Comparison of ENCODE assay signal across 20 cellular contexts in genomic region chr4:22988526-22988925, GRCh38.
A peak's percentile ranks its signal among the peaks of the same experiment; 100 is the strongest.
DNase-seq lines count a peak whose midpoint lies in the region; ATAC-seq, FAIRE-seq and TF ChIP-seq lines count a peak whose summit lies in the region.
"Had no signal": no experiment of that assay in that cellular context is flagged by ENCODE, and none has a peak within 500 bp of the region (broad histone marks: within the 10 kb centered on the region; RNA-seq: fewer than 3 reads in every experiment).

No MANE protein-coding gene starts in this region.

- TF ChIP-seq CTCF in A549 (IDR thresholded peaks at IDR 0.05) (no peak), RWPE2 (IDR thresholded peaks at IDR 0.05; ENCODE audit: poor library complexity, severe bottlenecking) (no peak), dorsolateral prefrontal cortex (IDR thresholded peaks at IDR 0.05 in 54 of 56, conservative IDR thresholded peaks at IDR 0.05 in 2 of 56; ENCODE audit: low read depth in 1 of 56, partially characterized antibody in 56 of 56) (no peak), mesothelial cell of epicardium (IDR thresholded peaks at IDR 0.05; ENCODE audit: unreplicated experiment) (no peak)

- POLR2A ChIA-PET in A549 (lab: Yijun Ruan, JAX): no interaction called here

- H3K27me3 ChIP-seq in RWPE2 (ENCODE audit: insufficient read depth, poor library complexity, severe bottlenecking): no peaks in the 10 kb centered on the region
- no peaks in the 10 kb centered on the region for H3K27me3 ChIP-seq in dorsolateral prefrontal cortex

- no peak for ATAC-seq in A549
- no peak for ATAC-seq in RWPE2 (ENCODE audit: low read depth)
- ATAC-seq in GM19324 (IDR thresholded peaks at IDR 0.05; ENCODE audit: low FRiP score, unreplicated experiment): no peak
- no peak for ATAC-seq in HG03378 (IDR thresholded peaks at IDR 0.05; ENCODE audit: unreplicated experiment)
- ATAC-seq: Panc1 had no signal

- no peaks in the 10 kb centered on the region for H3K36me3 ChIP-seq in RWPE2 (ENCODE audit: low read depth)

- no peaks in the 10 kb centered on the region for H3K4me1 Mint-ChIP-seq in mesothelial cell of epicardium
- H3K4me1 Mint-ChIP-seq: B cell, CD14-positive monocyte had no signal

- H3K9me3 ChIP-seq in A549 (peaks cover 3% of the 10 kb centered on the region; the same call in 1 of the 3 replicates), RWPE2 (ENCODE audit: severe bottlenecking) (no peaks in the 10 kb centered on the region)

- intact Hi-C loops in dorsolateral prefrontal cortex (cut with DNase I): no loop called here

- no peak for TF ChIP-seq RAD21 in A549 (conservative IDR thresholded peaks at IDR 0.05 in 1 of 2, IDR thresholded peaks at IDR 0.05 in 1 of 2)

- peak overlapping the region; percentile 44 for H3K4me2 ChIP-seq in A549

- H3K9me3 Mint-ChIP-seq in mesothelial cell of epicardium: peaks cover 16% of the 10 kb centered on the region

- DNase-seq in A549 (ENCODE audit: low read depth in 1 of 2, low spot score in 1 of 2) (no peak), RWPE2 (ENCODE audit: low spot score) (no peak), dorsolateral prefrontal cortex (peak in 1 of 10 donors; percentile 9), putamen (ENCODE audit: low spot score) (peak; percentile 18), mesothelial cell of epicardium (ENCODE audit: low spot score in 2 of 2, unreplicated experiment in 2 of 2) (no peak), occipital lobe (lab: John Stamatoyannopoulos, UW) (no peak)
- DNase-seq: DMS53; GDM1; H7; Karpas-422; NCI-H1694; NCI-H2081; NCI-H510A; NK-92 treated with Interleukin-12 subunit alpha and Interleukin-12 subunit beta, amount 100 ng/mL, for 24 hours had no signal

- no peaks in the 10 kb centered on the region for H3K27me3 Mint-ChIP-seq in mesothelial cell of epicardium (ENCODE audit: low read depth)
- H3K27me3 Mint-ChIP-seq: B cell had no signal

- TF ChIP-seq EP300 in A549 (IDR thresholded peaks at IDR 0.05): no peak

- H3K27ac ChIP-seq in A549 (peak overlapping the region in 1 of 2 experiments; percentile 30; a peak in 2 of 6 replicates), RWPE2 (ENCODE audit: poor library complexity, severe bottlenecking) (peak overlapping the region; percentile 19), dorsolateral prefrontal cortex (peak overlapping the region in 40 of 59 donors; percentile 8 to 85 (median 59))
- H3K27ac ChIP-seq: 22Rv1 had no signal

- no peaks in the 10 kb centered on the region for H3K36me3 Mint-ChIP-seq in mesothelial cell of epicardium
- H3K36me3 Mint-ChIP-seq: CD14-positive monocyte had no signal

- no peak for FAIRE-seq in A549 (lab: Jason Lieb, UNC)

- CTCF ChIA-PET in A549 (lab: Yijun Ruan, JAX): no interaction called here

- H3K4me3 Mint-ChIP-seq in mesothelial cell of epicardium: no peak overlapping the region
- H3K4me3 Mint-ChIP-seq: B cell, CD14-positive monocyte had no signal

- no peak overlapping the region for H3K27ac Mint-ChIP-seq in mesothelial cell of epicardium
- H3K27ac Mint-ChIP-seq: B cell, CD14-positive monocyte had no signal

- peaks cover 16% of the 10 kb centered on the region for H3K4me1 ChIP-seq in A549
- H3K4me1 ChIP-seq in RWPE2 (ENCODE audit: insufficient read depth, poor library complexity, severe bottlenecking): peaks cover 11% of the 10 kb centered on the region

- H3K4me3 ChIP-seq in A549 (no peak overlapping the region), RWPE2 (ENCODE audit: severe bottlenecking) (no peak overlapping the region), dorsolateral prefrontal cortex (no peak overlapping the region)

- TF ChIP-seq POLR2A in A549 (IDR thresholded peaks at IDR 0.05; ENCODE audit: low read length): no peak

TF ChIP-seq in A549, 52 proteins besides CTCF, POLR2A, EP300 and RAD21:
- TF ChIP-seq RNF2 (IDR thresholded peaks at IDR 0.05; ENCODE audit: borderline replicate concordance, low read depth): no peak
- no peak for TF ChIP-seq KDM5A (IDR thresholded peaks at IDR 0.05)
- TF ChIP-seq BCL3 (IDR thresholded peaks at IDR 0.05): no peak
- TF ChIP-seq ELK1 (IDR thresholded peaks at IDR 0.05; ENCODE audit: low read depth, low read length): no peak
